8 cellular contexts compared by ENCODE assay signal in the genomic region with DNA sequence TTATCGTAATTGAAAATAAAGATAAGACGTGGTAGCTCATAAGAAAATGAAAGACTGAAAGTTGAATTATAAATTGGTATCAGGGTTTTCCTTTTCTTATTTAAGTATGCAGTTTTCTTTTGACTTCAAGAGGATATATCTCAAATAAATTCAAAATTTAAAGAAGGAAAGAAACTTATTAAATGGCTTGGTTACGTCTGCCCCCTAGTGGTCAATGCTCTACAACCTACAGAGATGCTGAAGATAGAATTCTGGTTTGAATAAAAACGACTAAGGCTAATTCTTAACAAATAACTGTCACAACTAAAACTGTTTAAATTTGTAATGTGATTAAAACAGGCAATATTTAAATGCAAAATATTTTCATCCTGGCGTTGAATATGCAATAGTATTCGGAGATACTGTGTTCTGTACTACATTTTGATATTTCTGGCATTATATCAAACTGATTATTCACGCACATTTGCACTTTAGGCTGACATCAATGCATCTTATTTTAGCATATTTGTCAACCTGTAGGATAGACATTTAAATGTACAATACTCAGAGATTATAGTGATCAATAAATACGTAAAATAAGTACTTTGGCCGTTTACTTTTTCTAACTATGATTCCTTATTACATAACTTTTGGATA. TPM values are rescaled to one million over a fixed set of nuclear protein-coding genes. Genes with fewer than 3 reads are reported as not detected.
DNase-seq lines count a peak whose midpoint lies in the region; ATAC-seq lines count a peak whose summit lies in the region.

No MANE protein-coding gene starts in this region.

- no peaks in the 10 kb centered on the region for H3K9me3 ChIP-seq in SJCRH30 (replicated peaks)

- peak; percentile 16 to 24 for DNase-seq in activated CD8-positive, alpha-beta memory T cell treated with anti-CD3 and anti-CD28 coated beads for 4 hours (ENCODE audit: low read depth in 2 of 2)
- DNase-seq in activated CD8-positive, alpha-beta memory T cell treated with anti-CD3 and anti-CD28 coated beads for 24 hours, result no peak
- peak; percentile 64 for DNase-seq in Jurkat, Clone E6-1 (ENCODE audit: low read depth, low spot score)
- DNase-seq in SJCRH30 (peak; percentile 25 to 77), brain pericyte (ENCODE audit: low read depth, low spot score) (peak; percentile 12), kidney glomerular epithelial cell (lab: John Stamatoyannopoulos, UW) (peak; percentile 51)
- peak; percentile 25 for DNase-seq in stimulated activated CD4-positive, alpha-beta T cell treated with anti-CD3 and anti-CD28 coated beads, Interleukin-4, amount 100 ng/mL, for 1 hour

- H3K27ac ChIP-seq in SJCRH30, result no peak overlapping the region

- no peak overlapping the region for H3K4me3 ChIP-seq in Jurkat, Clone E6-1 (ENCODE audit: low read length)
- no peak overlapping the region for H3K4me3 ChIP-seq in SJCRH30

- H3K27me3 ChIP-seq in SJCRH30, result no peaks in the 10 kb centered on the region

- H3K4me1 ChIP-seq in SJCRH30, result no peaks in the 10 kb centered on the region

- no peak for ATAC-seq in HG03521 (IDR thresholded peaks at IDR 0.05; ENCODE audit: unreplicated experiment)

- no peaks in the 10 kb centered on the region for H3K36me3 ChIP-seq in SJCRH30

RNA-seq across cellular contexts. Expression of a gene that starts 26.8 kb away (rescaled TPM):
- polyA plus RNA-seq in Jurkat, Clone E6-1 (2012; ENCODE audit: insufficient read depth, insufficient read length), result not detected
- 6.5 and 11.7 TPM in 2 replicates for total RNA-seq in SJCRH30 (2014; rRNA removed; shearing (Covaris generic))

RNA-seq across cellular contexts. Expression of a gene that starts 56.2 kb away (rescaled TPM):
- polyA plus RNA-seq in Jurkat, Clone E6-1 (2012; ENCODE audit: insufficient read depth, insufficient read length), result not detected
- total RNA-seq in SJCRH30 (2014; rRNA removed; shearing (Covaris generic)), result 0.43 and 0.67 TPM in 2 replicates
